22 cellular contexts compared by ENCODE assay signal in the genomic region with DNA sequence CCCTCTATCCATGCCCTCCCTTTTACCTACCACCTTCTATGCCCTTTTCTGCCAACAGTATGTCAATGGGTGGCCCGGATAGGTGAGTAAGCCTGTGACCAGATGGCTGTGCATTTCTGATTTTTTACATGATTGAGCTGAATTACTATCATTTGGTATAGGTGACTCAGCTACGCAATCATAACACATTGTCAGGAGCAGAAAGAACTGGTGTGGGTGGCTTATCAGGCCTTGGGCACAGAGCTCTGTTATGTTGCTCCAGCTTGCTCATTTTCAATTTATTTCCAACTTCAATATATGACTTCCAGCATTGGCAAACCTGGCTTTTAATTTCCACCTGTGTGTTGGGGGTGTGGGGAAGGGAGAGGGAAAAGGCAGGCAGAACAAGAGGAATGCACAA.
DNase-seq lines count a peak whose midpoint lies in the region; ATAC-seq and TF ChIP-seq lines count a peak whose summit lies in the region.
"Had no signal": no experiment of that assay in that cellular context is flagged by ENCODE, and none has a peak within 500 bp of the region (broad histone marks: within the 10 kb centered on the region; RNA-seq: fewer than 3 reads in every experiment).

No MANE protein-coding gene starts in this region.

- DNase-seq in DMS 273 (lab: John Stamatoyannopoulos, UW; ENCODE audit: unreplicated experiment) (peak; percentile 35), DMS 273 treated with DMSO at 0.1 percent for 48 hours (lab: John Stamatoyannopoulos, UW) (no peak), RKO (ENCODE audit: low spot score) (peak; percentile 4), epithelial cell of esophagus (ENCODE audit: low read depth) (peak; percentile 18)
- DNase-seq in central memory CD4-positive, alpha-beta T cell, result no peak
- DNase-seq in stimulated activated CD4-positive, alpha-beta T cell treated with anti-CD3 and anti-CD28 coated beads, Interleukin-15, amount 100 ng/mL, for 24 hours, result no peak
- DNase-seq: BE2C; CD8-positive, alpha-beta memory T cell; DMS153; DND-41; HCEC 1CT; NCI-H1092; NCI-H1417 treated with DMSO at 0.1 percent for 48 hours; NCI-H1930; NCI-H2107; NCI-H446 treated with DMSO at 0.1 percent for 48 hours; NCI-H526; PC-9; Right ventricle myocardium superior; RPMI8226 had no signal

- H3K4me3 ChIP-seq in epithelial cell of esophagus (ENCODE audit: low read length), result no peak overlapping the region
- H3K4me3 ChIP-seq: PC-9, SJSA1 had no signal

- no peak for TF ChIP-seq CTCF in epithelial cell of esophagus (IDR thresholded peaks at IDR 0.05; ENCODE audit: insufficient read depth, low read depth, low read length, missing control alignments)

- ATAC-seq in GM21723 (IDR thresholded peaks at IDR 0.05; ENCODE audit: unreplicated experiment), result no peak

Comparison
In these comparisons a context has a peak if more than half of its experiments do, and no peak if none do; other contexts are left out.
1. DNase-seq: peak in DMS 273 (single experiment), RKO (single experiment) and epithelial cell of esophagus (single experiment); none in DMS 273 treated with DMSO at 0.1 percent for 48 hours (single experiment), central memory CD4-positive, alpha-beta T cell (single experiment) and stimulated activated CD4-positive, alpha-beta T cell treated with anti-CD3 and anti-CD28 coated beads, Interleukin-15, amount 100 ng/mL, for 24 hours (single experiment).